Comparison of ENCODE assay signal across 24 cellular contexts in genomic region chr4:110830461-110830860, GRCh38.
"Had no signal": no experiment of that assay in that cellular context is flagged by ENCODE, and none has a peak within 500 bp of the region (broad histone marks: within the 10 kb centered on the region; RNA-seq: fewer than 3 reads in every experiment).

No MANE protein-coding gene starts in this region.

- H3K4me3 Mint-ChIP-seq: activated CD4-positive, alpha-beta memory T cell treated with anti-CD3 and anti-CD28 coated beads, Interleukin-2, amount 10 ng/mL, durations not matched to agents 7 days and 5 days; activated naive CD4-positive, alpha-beta T cell treated with anti-CD3 and anti-CD28 coated beads, Interleukin-2, amount 10 ng/mL, durations not matched to agents 7 days and 5 days; immature natural killer cell; nephron; stimulated activated naive CD8-positive, alpha-beta T cell treated with anti-CD3 and anti-CD28 coated beads, Interleukin-15, Interleukin-2, amounts not matched to agents 100 ng/mL and 50 ng/mL, for 24 hours; T-helper 1 cell treated with Interleukin-12 subunit alpha and Interleukin-12 subunit beta and Interleukin-4 antibody, amounts not matched to agents 30 μg/mL and 1 μg/mL, for 36 hours had no signal

- H3K36me3 ChIP-seq: neutrophil, ovary, prostate gland, right atrium auricular region, thyroid gland had no signal

- FAIRE-seq: bronchial epithelial cell had no signal

- H3K27ac Mint-ChIP-seq: activated CD4-positive, alpha-beta memory T cell treated with anti-CD3 and anti-CD28 coated beads, Interleukin-2, amount 10 ng/mL, durations not matched to agents 7 days and 5 days; activated naive CD4-positive, alpha-beta T cell treated with anti-CD3 and anti-CD28 coated beads, Interleukin-2, amount 10 ng/mL, durations not matched to agents 7 days and 5 days; immature natural killer cell; nephron; stimulated activated naive CD8-positive, alpha-beta T cell treated with anti-CD3 and anti-CD28 coated beads, Interleukin-15, Interleukin-2, amounts not matched to agents 100 ng/mL and 50 ng/mL, for 24 hours; T-helper 1 cell treated with Interleukin-12 subunit alpha and Interleukin-12 subunit beta and Interleukin-4 antibody, amounts not matched to agents 30 μg/mL and 1 μg/mL, for 36 hours had no signal

- ATAC-seq: foreskin keratinocyte, left ventricle myocardium superior had no signal

- H3K27me3 Mint-ChIP-seq: activated CD4-positive, alpha-beta memory T cell treated with anti-CD3 and anti-CD28 coated beads, Interleukin-2, amount 10 ng/mL, durations not matched to agents 7 days and 5 days; activated naive CD4-positive, alpha-beta T cell treated with anti-CD3 and anti-CD28 coated beads, Interleukin-2, amount 10 ng/mL, durations not matched to agents 7 days and 5 days; stimulated activated naive CD8-positive, alpha-beta T cell treated with anti-CD3 and anti-CD28 coated beads, Interleukin-15, Interleukin-2, amounts not matched to agents 100 ng/mL and 50 ng/mL, for 24 hours had no signal

- DNase-seq: activated CD4-positive, alpha-beta memory T cell treated with anti-CD3 and anti-CD28 coated beads, Interleukin-2, amount 10 ng/mL, durations not matched to agents 7 days and 5 days; activated CD4-positive, alpha-beta T cell treated with anti-CD3 and anti-CD28 coated beads for 4 hours; activated CD4-positive, CD25-positive, alpha-beta regulatory T cell; activated effector memory CD4-positive, alpha-beta T cell treated with anti-CD3 and anti-CD28 coated beads, Interleukin-2, amount 50 U/mL, for 16 hours; activated naive CD4-positive, alpha-beta T cell treated with anti-CD3 and anti-CD28 coated beads, Interleukin-2, amount 10 ng/mL, durations not matched to agents 7 days and 5 days; activated T-cell treated with anti-CD3 and anti-CD28 coated beads for 4 hours; amygdala; erythroblast; foreskin keratinocyte; immature natural killer cell; left ventricle myocardium superior; midbrain; ovary; stimulated activated CD4-positive, alpha-beta T cell treated with anti-CD3 and anti-CD28 coated beads, Interleukin-12 subunit alpha, Interleukin-12 subunit beta, amount 100 ng/mL, for 4 hours; stimulated activated CD4-positive, alpha-beta T cell treated with anti-CD3 and anti-CD28 coated beads, Interleukin-4, amount 100 ng/mL, for 4 hours; substantia nigra; thyroid gland had no signal

- H3K9me3 Mint-ChIP-seq: activated CD4-positive, alpha-beta memory T cell treated with anti-CD3 and anti-CD28 coated beads, Interleukin-2, amount 10 ng/mL, durations not matched to agents 7 days and 5 days; activated naive CD4-positive, alpha-beta T cell treated with anti-CD3 and anti-CD28 coated beads, Interleukin-2, amount 10 ng/mL, durations not matched to agents 7 days and 5 days; stimulated activated naive CD8-positive, alpha-beta T cell treated with anti-CD3 and anti-CD28 coated beads, Interleukin-15, Interleukin-2, amounts not matched to agents 100 ng/mL and 50 ng/mL, for 24 hours; T-helper 1 cell treated with Interleukin-12 subunit alpha and Interleukin-12 subunit beta and Interleukin-4 antibody, amounts not matched to agents 30 μg/mL and 1 μg/mL, for 36 hours had no signal

- H3K9me3 ChIP-seq: neutrophil, ovary, prostate gland, right atrium auricular region, thyroid gland had no signal

- H3K36me3 Mint-ChIP-seq: activated naive CD4-positive, alpha-beta T cell treated with anti-CD3 and anti-CD28 coated beads, Interleukin-2, amount 10 ng/mL, durations not matched to agents 7 days and 5 days; immature natural killer cell had no signal

- H3K4me1 Mint-ChIP-seq: activated CD4-positive, alpha-beta memory T cell treated with anti-CD3 and anti-CD28 coated beads, Interleukin-2, amount 10 ng/mL, durations not matched to agents 7 days and 5 days; activated naive CD4-positive, alpha-beta T cell treated with anti-CD3 and anti-CD28 coated beads, Interleukin-2, amount 10 ng/mL, durations not matched to agents 7 days and 5 days; immature natural killer cell had no signal

- H3K4me3 ChIP-seq: ovary, prostate gland, right atrium auricular region, thyroid gland had no signal

- H3K4me1 ChIP-seq: foreskin keratinocyte, prostate gland, right atrium auricular region, thyroid gland had no signal
